Comparison of ENCODE assay signal across 15 cellular contexts in the genomic region with DNA sequence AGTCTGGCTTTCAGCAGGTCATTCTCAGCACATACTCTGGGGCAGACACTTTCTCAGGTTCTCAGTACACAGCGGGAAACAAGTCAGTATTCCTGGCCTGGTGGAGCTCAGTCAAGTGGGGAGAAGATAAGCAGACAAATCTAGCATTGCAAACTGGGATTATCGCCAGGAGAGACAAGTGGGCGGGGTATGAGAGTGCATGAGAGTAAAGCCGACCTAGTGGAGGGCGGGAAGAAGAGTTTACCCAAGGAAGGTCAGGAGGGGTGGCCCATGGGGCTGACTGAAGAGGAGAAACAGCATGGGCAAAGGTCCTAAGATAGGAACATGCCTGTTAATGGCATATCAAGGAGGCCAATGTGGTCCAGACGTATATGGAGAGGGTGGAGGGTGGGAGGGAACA. TPM values are rescaled to one million over a fixed set of nuclear protein-coding genes. Genes with fewer than 3 reads are reported as not detected.
DNase-seq lines count a peak whose midpoint lies in the region; ATAC-seq and TF ChIP-seq lines count a peak whose summit lies in the region.
"Had no signal": no experiment of that assay in that cellular context is flagged by ENCODE, and none has a peak within 500 bp of the region (broad histone marks: within the 10 kb centered on the region; RNA-seq: fewer than 3 reads in every experiment).

No MANE protein-coding gene starts in this region.

- ATAC-seq in left colon = peak; percentile 85
- no peak for ATAC-seq in GM18858 (IDR thresholded peaks at IDR 0.05; ENCODE audit: unreplicated experiment)
- ATAC-seq: T-cell had no signal

- H3K36me3 ChIP-seq in MG63 (no peaks in the 10 kb centered on the region), WERI-Rb-1 (no peaks in the 10 kb centered on the region)

- H3K9me3 ChIP-seq in MG63 = no peaks in the 10 kb centered on the region
- no peaks in the 10 kb centered on the region for H3K9me3 ChIP-seq in WERI-Rb-1 (ENCODE audit: severe bottlenecking)

- peak overlapping the region; percentile 44 for H3K27ac ChIP-seq in WERI-Rb-1
- H3K27ac ChIP-seq: C4-2B, PC-9 had no signal

- TF ChIP-seq CTCF in WERI-Rb-1 (IDR thresholded peaks at IDR 0.05; ENCODE audit: low read depth, low read length) = no peak

- H3K27me3 ChIP-seq in MG63 = no peaks in the 10 kb centered on the region
- no peaks in the 10 kb centered on the region for H3K27me3 ChIP-seq in WERI-Rb-1 (ENCODE audit: insufficient read depth, low read depth, severe bottlenecking)

- peak; percentile 32 for DNase-seq in DMS79 (lab: John Stamatoyannopoulos, UW)
- peak; percentile 33 for DNase-seq in MG63
- DNase-seq in WERI-Rb-1 = peak; percentile 84
- DNase-seq in left colon = peak in 1 of 2 donors; percentile 36
- DNase-seq in NCI-H510A (lab: John Stamatoyannopoulos, UW) = no peak
- no peak for DNase-seq in stimulated activated CD4-positive, alpha-beta T cell treated with anti-CD3 and anti-CD28 coated beads, Interleukin-4, amount 100 ng/mL, for 1 hour
- no peak for DNase-seq in medulla oblongata (ENCODE audit: extremely low spot score)
- DNase-seq: activated CD4-positive, alpha-beta memory T cell treated with anti-CD3 and anti-CD28 coated beads for 36 hours; activated effector memory CD4-positive, alpha-beta T cell treated with Interleukin-2 at 50 U/mL for 16 hours; effector CD4-positive, alpha-beta T cell; foreskin melanocyte; PC-9; T-cell had no signal

- H3K4me3 ChIP-seq in MG63 = no peak overlapping the region
- H3K4me3 ChIP-seq in WERI-Rb-1 (ENCODE audit: low read depth, low read length) = no peak overlapping the region
- H3K4me3 ChIP-seq: PC-9 had no signal

- intact Hi-C loops in left colon (cut with DNase I, micrococcal nuclease) = no loop called here

RNA-seq across cellular contexts. Expression of gene CSNK2A1, which starts 12.3 kb away (rescaled TPM):
- total RNA-seq in MG63 (2014; rRNA removed; shearing (Covaris generic); ENCODE audit: low replicate concordance) = 110 and 119 TPM in 2 replicates
- total RNA-seq in left colon = 100 to 1,000 TPM; 106 to 117 TPM

RNA-seq across cellular contexts. Expression of gene TCF15, which starts 54.2 kb away (rescaled TPM):
- total RNA-seq in MG63 (2014; rRNA removed; shearing (Covaris generic); ENCODE audit: low replicate concordance) = 0.42 TPM in 1 of 2 replicates, not detected in the other
- total RNA-seq in left colon = under 1 TPM in 1 of 2 donors, not detected in 1; 0.22 TPM
- total RNA-seq: activated CD4-positive, alpha-beta memory T cell treated with anti-CD3 and anti-CD28 coated beads for 36 hours; PC-9; T-cell had no signal

Comparison
In these comparisons a context has a peak if more than half of its experiments do, and no peak if none do; other contexts are left out.
1. DNase-seq: peak in DMS79 (single experiment), MG63 (single experiment) and WERI-Rb-1 (single experiment); none in NCI-H510A (single experiment), stimulated activated CD4-positive, alpha-beta T cell treated with anti-CD3 and anti-CD28 coated beads, Interleukin-4, amount 100 ng/mL, for 1 hour (single experiment) and medulla oblongata (single experiment).